1 cellular context compared by ENCODE assay signal in genomic region chr1:149986486-149987296, GRCh38.
TF ChIP-seq lines count a peak whose summit lies in the region.

No MANE protein-coding gene starts in this region.

TF ChIP-seq in SK-N-SH, 30 proteins besides CTCF, POLR2A, EP300 and RAD21 (continued from another document):
- peak; percentile 60; the same call in 1 of the 2 replicates for TF ChIP-seq REST (IDR thresholded peaks at IDR 0.05; ENCODE audit: low read depth, low read length)
- TF ChIP-seq MEF2A (IDR thresholded peaks at IDR 0.05; ENCODE audit: borderline replicate concordance, low read depth) = peak; percentile 44; the same call in 1 of the 2 replicates
- peak; percentile 82 for TF ChIP-seq NFIC (IDR thresholded peaks at IDR 0.05; ENCODE audit: borderline replicate concordance)
- no peak for TF ChIP-seq SMC3 (IDR thresholded peaks at IDR 0.05; ENCODE audit: low read depth, low read length)
- TF ChIP-seq TAF1 (IDR thresholded peaks at IDR 0.05; ENCODE audit: borderline replicate concordance, low read depth, low read length) = peak; percentile 51; the same call in 1 of the 2 replicates
- TF ChIP-seq ZBTB33 (IDR thresholded peaks at IDR 0.05; ENCODE audit: borderline replicate concordance, low read depth) = 0 out of 2 replicates have a peak, but pooled peaks have one; percentile 37
- TF ChIP-seq FOSL2 (IDR thresholded peaks at IDR 0.05; ENCODE audit: borderline replicate concordance, low read depth) = peak; percentile 71; the same call in 1 of the 2 replicates
- peak; percentile 87 for TF ChIP-seq TCF12 (IDR thresholded peaks at IDR 0.05)
- no peak for TF ChIP-seq MXI1 (IDR thresholded peaks at IDR 0.05; ENCODE audit: low read depth, low read length)
- peak; percentile 72; the same call in 1 of the 2 replicates for TF ChIP-seq POLR2AphosphoS5 (IDR thresholded peaks at IDR 0.05; ENCODE audit: low read depth, low read length)
- TF ChIP-seq FOXJ3 (CRISPR knock-in tag; IDR thresholded peaks at IDR 0.05) = no peak
- TF ChIP-seq CHD2 (IDR thresholded peaks at IDR 0.05; ENCODE audit: low read length, partially characterized antibody) = no peak
- TF ChIP-seq SIN3A (IDR thresholded peaks at IDR 0.05; ENCODE audit: borderline replicate concordance, low read depth, low read length) = peak; percentile 92
- peak; percentile 94 for TF ChIP-seq JUND (IDR thresholded peaks at IDR 0.05)
